Comparison of ENCODE assay signal across 13 cellular contexts in genomic region chr11:71588822-71589545, GRCh38. TPM values are rescaled to one million over a fixed set of nuclear protein-coding genes. Genes with fewer than 3 reads are reported as not detected.
A peak's percentile ranks its signal among the peaks of the same experiment; 100 is the strongest.
DNase-seq lines count a peak whose midpoint lies in the region; ATAC-seq and TF ChIP-seq lines count a peak whose summit lies in the region.
"Not testable (repeated sequence)": the region's sequence is repeated elsewhere in the genome, so short reads cannot be mapped to it uniquely, and the experiment has no call there.
"Had no signal": no experiment of that assay in that cellular context is flagged by ENCODE, and none has a peak within 500 bp of the region (broad histone marks: within the 10 kb centered on the region; RNA-seq: fewer than 3 reads in every experiment).

No MANE protein-coding gene starts in this region.

- H3K27me3 Mint-ChIP-seq in activated CD8-positive, alpha-beta T cell treated with anti-CD3 and anti-CD28 coated beads for 36 hours; activated naive CD4-positive, alpha-beta T cell treated with anti-CD3 and anti-CD28 coated beads, Interleukin-2, amount 10 ng/mL, durations not matched to agents 7 days and 5 days: not testable (repeated sequence)

- TF ChIP-seq CTCF in activated CD8-positive, alpha-beta T cell treated with anti-CD3 and anti-CD28 coated beads for 36 hours (IDR thresholded peaks at IDR 0.05), result peak; percentile 52
- peak; percentile 27 for TF ChIP-seq CTCF in hepatocyte (IDR thresholded peaks at IDR 0.05; ENCODE audit: poor library complexity)

- in situ Hi-C loops in SK-MEL-5 (cut with HindIII; ENCODE audit: low pct_unique_long_range_greater_than_20kb, low sequenced_read_pairs), result not testable (repeated sequence)

- not testable (repeated sequence) for H3K36me3 Mint-ChIP-seq in activated CD8-positive, alpha-beta T cell treated with anti-CD3 and anti-CD28 coated beads for 36 hours (ENCODE audit: low read depth); activated naive CD4-positive, alpha-beta T cell treated with anti-CD3 and anti-CD28 coated beads, Interleukin-2, amount 10 ng/mL, durations not matched to agents 7 days and 5 days

- H3K79me2 ChIP-seq in Karpas-422 (ENCODE audit: low read length); hepatocyte: not testable (repeated sequence)

- not testable (repeated sequence) for H3K27ac ChIP-seq in Karpas-422 (ENCODE audit: low read length)
- peak overlapping the region; percentile 89 for H3K27ac ChIP-seq in hepatocyte

- not testable (repeated sequence) for H3K9ac ChIP-seq in Karpas-422 (ENCODE audit: low read length)

- H3K4me3 ChIP-seq in Karpas-422 (ENCODE audit: low read length); hepatocyte: not testable (repeated sequence)

- intact Hi-C loops in activated CD8-positive, alpha-beta T cell treated with anti-CD3 and anti-CD28 coated beads for 36 hours (cut with micrococcal nuclease), result not testable (repeated sequence)

- not testable (repeated sequence) for H4K20me1 ChIP-seq in Karpas-422 (ENCODE audit: insufficient read depth, low read depth, low read length); hepatocyte (ENCODE audit: insufficient read depth, poor library complexity, severe bottlenecking)

- H3K9me2 ChIP-seq in Karpas-422 (replicated peaks; ENCODE audit: insufficient read depth, low read length); hepatocyte (replicated peaks; ENCODE audit: insufficient read depth): not testable (repeated sequence)

- CTCF ChIA-PET in activated CD8-positive, alpha-beta T cell treated with anti-CD3 and anti-CD28 coated beads for 36 hours (lab: Charles Lee), result not testable (repeated sequence)
- CTCF ChIA-PET in activated naive CD4-positive, alpha-beta T cell treated with anti-CD3 and anti-CD28 coated beads, Interleukin-2, amount 10 ng/mL, durations not matched to agents 7 days and 5 days (lab: Charles Lee), result interaction anchor here (1.2 to 1.3 kb wide), 3 partner anchors 9 to 51 kb away, joined by 3 read pairs; no protein-coding TSS in a partner anchor

- not testable (repeated sequence) for H3K4me2 ChIP-seq in Karpas-422 (ENCODE audit: low read depth, low read length, poor library complexity, severe bottlenecking); hepatocyte

- peak; percentile 28 for DNase-seq in ELR (ENCODE audit: low read depth)
- DNase-seq in Karpas-422, result peak; percentile 56
- peak; percentile 38 for DNase-seq in SK-MEL-5 (ENCODE audit: low read depth, low spot score)
- peak; percentile 85 for DNase-seq in activated CD8-positive, alpha-beta T cell treated with anti-CD3 and anti-CD28 coated beads for 36 hours
- DNase-seq in activated naive CD4-positive, alpha-beta T cell treated with anti-CD3 and anti-CD28 coated beads, Interleukin-2, amount 10 ng/mL, durations not matched to agents 7 days and 5 days, result peak; percentile 56
- not testable (repeated sequence) for DNase-seq in hepatocyte (ENCODE audit: low spot score)
- peak; percentile 14 to 64 (median 59) for DNase-seq in stimulated activated CD4-positive, alpha-beta T cell treated with anti-CD3 and anti-CD28 coated beads, Interleukin-12 subunit alpha, Interleukin-12 subunit beta, amount 100 ng/mL, for 48 hours (ENCODE audit: low read depth in 2 of 3, low spot score in 1 of 3)
- peak; percentile 34 for DNase-seq in stimulated activated CD8-positive, alpha-beta memory T cell treated with anti-CD3 and anti-CD28 coated beads, Interleukin-7, amount 100 ng/mL, for 24 hours (ENCODE audit: low read depth)

- WGBS in hepatocyte (ENCODE audit: low lambda C conversion rate, missing lambda C conversion rate), result 53% methylated on average over 11 of the region's 11 CpGs

- not testable (repeated sequence) for H3K4me3 Mint-ChIP-seq in activated CD8-positive, alpha-beta T cell treated with anti-CD3 and anti-CD28 coated beads for 36 hours; activated naive CD4-positive, alpha-beta T cell treated with anti-CD3 and anti-CD28 coated beads, Interleukin-2, amount 10 ng/mL, durations not matched to agents 7 days and 5 days

- not testable (repeated sequence) for H3K36me3 ChIP-seq in Karpas-422 (ENCODE audit: insufficient read depth, low read length); hepatocyte (replicated peaks; ENCODE audit: insufficient read depth, low read depth)

- H2AFZ ChIP-seq in Karpas-422 (ENCODE audit: low read length); hepatocyte: not testable (repeated sequence)

- not testable (repeated sequence) for H3K9me3 ChIP-seq in Karpas-422 (ENCODE audit: low read length); hepatocyte (ENCODE audit: low read depth)

- not testable (repeated sequence) for H3K4me1 ChIP-seq in Karpas-422 (ENCODE audit: low read length)
- H3K4me1 ChIP-seq in hepatocyte (ENCODE audit: insufficient read depth), result peaks cover 15% of the 10 kb centered on the region

- H3K9me3 Mint-ChIP-seq in activated CD8-positive, alpha-beta T cell treated with anti-CD3 and anti-CD28 coated beads for 36 hours; activated naive CD4-positive, alpha-beta T cell treated with anti-CD3 and anti-CD28 coated beads, Interleukin-2, amount 10 ng/mL, durations not matched to agents 7 days and 5 days: not testable (repeated sequence)

- not testable (repeated sequence) for H3K27ac Mint-ChIP-seq in activated CD8-positive, alpha-beta T cell treated with anti-CD3 and anti-CD28 coated beads for 36 hours; activated naive CD4-positive, alpha-beta T cell treated with anti-CD3 and anti-CD28 coated beads, Interleukin-2, amount 10 ng/mL, durations not matched to agents 7 days and 5 days

- POLR2A ChIA-PET in activated CD8-positive, alpha-beta T cell treated with anti-CD3 and anti-CD28 coated beads for 36 hours (lab: Charles Lee), result not testable (repeated sequence)

- not testable (repeated sequence) for H3K27me3 ChIP-seq in Karpas-422 (ENCODE audit: low read length); hepatocyte

- not testable (repeated sequence) for ATAC-seq in activated CD8-positive, alpha-beta T cell treated with anti-CD3 and anti-CD28 coated beads for 36 hours

- not testable (repeated sequence) for H3K4me1 Mint-ChIP-seq in activated CD8-positive, alpha-beta T cell treated with anti-CD3 and anti-CD28 coated beads for 36 hours (ENCODE audit: low read depth); activated naive CD4-positive, alpha-beta T cell treated with anti-CD3 and anti-CD28 coated beads, Interleukin-2, amount 10 ng/mL, durations not matched to agents 7 days and 5 days

RNA-seq across cellular contexts. Expression of gene KRTAP5-11, which starts 6.3 kb away (rescaled TPM):
- not detected in 2 replicates for total RNA-seq in Karpas-422 (2014; rRNA removed; shearing (Covaris generic); ENCODE audit: low replicate concordance)
- total RNA-seq in SK-MEL-5 (2014; rRNA removed; shearing (Covaris generic)), result not detected in 2 replicates
- polyA plus RNA-seq in SK-MEL-5 (2015; cell fraction: cytosol; rRNA removed), result not detected in 2 replicates
- not detected in 2 replicates for polyA plus RNA-seq in SK-MEL-5 (2015; cell fraction: nucleus; rRNA removed)
- not detected for total RNA-seq in activated CD8-positive, alpha-beta T cell treated with anti-CD3 and anti-CD28 coated beads for 36 hours
- total RNA-seq in hepatocyte, result not detected in 2 replicates
- polyA plus RNA-seq in hepatocyte, result not detected in 2 replicates
- total RNA-seq: astrocyte; left ventricle myocardium superior; naive thymus-derived CD4-positive, alpha-beta T cell; T-helper 17 cell; upper lobe of right lung had no signal
- polyA plus RNA-seq: naive thymus-derived CD4-positive, alpha-beta T cell had no signal

RNA-seq across cellular contexts. Expression of gene KRTAP5-10, which starts 23.6 kb away (rescaled TPM):
- not detected in 2 replicates for total RNA-seq in Karpas-422 (2014; rRNA removed; shearing (Covaris generic); ENCODE audit: low replicate concordance)
- total RNA-seq in SK-MEL-5 (2014; rRNA removed; shearing (Covaris generic)), result 0.53 TPM in 1 of 2 replicates, not detected in the other
- not detected in 2 replicates for polyA plus RNA-seq in SK-MEL-5 (2015; cell fraction: cytosol; rRNA removed)
- 0.26 TPM in 1 of 2 replicates, not detected in the other for polyA plus RNA-seq in SK-MEL-5 (2015; cell fraction: nucleus; rRNA removed)
- not detected for total RNA-seq in activated CD8-positive, alpha-beta T cell treated with anti-CD3 and anti-CD28 coated beads for 36 hours
- not detected in 2 replicates for total RNA-seq in hepatocyte
- polyA plus RNA-seq in hepatocyte, result 0.12 TPM in 1 of 2 replicates, not detected in the other
- total RNA-seq: astrocyte; left ventricle myocardium superior; naive thymus-derived CD4-positive, alpha-beta T cell; T-helper 17 cell; upper lobe of right lung had no signal
- polyA plus RNA-seq: naive thymus-derived CD4-positive, alpha-beta T cell had no signal

RNA-seq across cellular contexts. Expression of gene KRTAP5-9, which starts 40.8 kb away (rescaled TPM):
- total RNA-seq in Karpas-422 (2014; rRNA removed; shearing (Covaris generic); ENCODE audit: low replicate concordance), result not detected in 2 replicates
- total RNA-seq in SK-MEL-5 (2014; rRNA removed; shearing (Covaris generic)), result not detected in 2 replicates
- polyA plus RNA-seq in SK-MEL-5 (2015; cell fraction: cytosol; rRNA removed), result 0.07 and 0.95 TPM in 2 replicates
- polyA plus RNA-seq in SK-MEL-5 (2015; cell fraction: nucleus; rRNA removed), result 1.7 TPM in 1 of 2 replicates, not detected in the other
- not detected for total RNA-seq in activated CD8-positive, alpha-beta T cell treated with anti-CD3 and anti-CD28 coated beads for 36 hours
- total RNA-seq in hepatocyte, result 0.23 TPM in 1 of 2 replicates, not detected in the other
- 0.13 TPM in 1 of 2 replicates, not detected in the other for polyA plus RNA-seq in hepatocyte
- total RNA-seq: astrocyte, left ventricle myocardium superior, T-helper 17 cell, upper lobe of right lung had no signal
- polyA plus RNA-seq: naive thymus-derived CD4-positive, alpha-beta T cell had no signal

RNA-seq across cellular contexts. Expression of gene KRTAP5-8, which starts 51.2 kb away (rescaled TPM):
- total RNA-seq in Karpas-422 (2014; rRNA removed; shearing (Covaris generic); ENCODE audit: low replicate concordance), result not detected in 2 replicates
- total RNA-seq in SK-MEL-5 (2014; rRNA removed; shearing (Covaris generic)), result 0.26 TPM in 1 of 2 replicates, not detected in the other
- not detected in 2 replicates for polyA plus RNA-seq in SK-MEL-5 (2015; cell fraction: cytosol; rRNA removed)
- polyA plus RNA-seq in SK-MEL-5 (2015; cell fraction: nucleus; rRNA removed), result 0.49 TPM in 1 of 2 replicates, not detected in the other
- total RNA-seq in activated CD8-positive, alpha-beta T cell treated with anti-CD3 and anti-CD28 coated beads for 36 hours, result not detected
- not detected in 2 replicates for total RNA-seq in hepatocyte
- polyA plus RNA-seq in hepatocyte, result 0.26 TPM in 1 of 2 replicates, not detected in the other
- total RNA-seq: astrocyte; left ventricle myocardium superior; naive thymus-derived CD4-positive, alpha-beta T cell; upper lobe of right lung had no signal
- polyA plus RNA-seq: naive thymus-derived CD4-positive, alpha-beta T cell had no signal
